10 cellular contexts compared by ENCODE assay signal in genomic region chr4:56183344-56183959, GRCh38.
DNase-seq lines count a peak whose midpoint lies in the region; ATAC-seq and TF ChIP-seq lines count a peak whose summit lies in the region.
"Had no signal": no experiment of that assay in that cellular context is flagged by ENCODE, and none has a peak within 500 bp of the region (broad histone marks: within the 10 kb centered on the region; RNA-seq: fewer than 3 reads in every experiment).

No MANE protein-coding gene starts in this region.

- no peak overlapping the region for H3K4me3 Mint-ChIP-seq in endodermal cell
- H3K4me3 Mint-ChIP-seq: CD8-positive, alpha-beta memory T cell had no signal

- peaks cover 35% of the 10 kb centered on the region for H3K36me3 Mint-ChIP-seq in endodermal cell (ENCODE audit: low read depth)
- H3K36me3 Mint-ChIP-seq: CD8-positive, alpha-beta memory T cell had no signal

- H3K4me1 ChIP-seq in endodermal cell (ENCODE audit: control insufficient read depth, insufficient read depth, low read length) = peaks cover 4% of the 10 kb centered on the region
- H3K4me1 ChIP-seq: adrenal gland had no signal

- ATAC-seq in GM21367 (IDR thresholded peaks at IDR 0.05; ENCODE audit: unreplicated experiment) (peak; percentile 88), HG03342 (IDR thresholded peaks at IDR 0.05; ENCODE audit: unreplicated experiment) (peak; percentile 81), HG03097 (IDR thresholded peaks at IDR 0.05; ENCODE audit: low FRiP score, unreplicated experiment) (no peak)

- no peak overlapping the region for H3K9ac ChIP-seq in endodermal cell (ENCODE audit: extremely low read depth, low read length, poor library complexity, severe bottlenecking)

- H3K27ac Mint-ChIP-seq in endodermal cell = no peak overlapping the region
- H3K27ac Mint-ChIP-seq: CD8-positive, alpha-beta memory T cell had no signal

- DNase-seq in GM10248 (ENCODE audit: extremely low spot score) = peak; percentile 13
- DNase-seq in endodermal cell = peak; percentile 49
- no peak for DNase-seq in activated CD4-positive, alpha-beta T cell treated with anti-CD3 and anti-CD28 coated beads for 4 hours
- no peak for DNase-seq in HUDEP-2 (lab: John Stamatoyannopoulos, UW; ENCODE audit: unreplicated experiment in 76 of 76)
- DNase-seq in GM13977 (ENCODE audit: low spot score) = no peak
- DNase-seq: adrenal gland; CD8-positive, alpha-beta memory T cell had no signal

- CTCF ChIA-PET in GM10248 (lab: Yijun Ruan, JAX) = no interaction called here

- H3K4me3 ChIP-seq in endodermal cell (ENCODE audit: low read length) = no peak overlapping the region
- H3K4me3 ChIP-seq: adrenal gland had no signal

- POLR2A ChIA-PET in GM10248 (lab: Yijun Ruan, JAX) = no interaction called here

- H3K36me3 ChIP-seq in endodermal cell (ENCODE audit: control insufficient read depth, insufficient read depth, low read length) = peaks cover 10% of the 10 kb centered on the region
- H3K36me3 ChIP-seq: adrenal gland had no signal

- peaks cover 47% of the 10 kb centered on the region for H3K4me1 Mint-ChIP-seq in endodermal cell

- TF ChIP-seq CTCF in GM10248 (IDR thresholded peaks at IDR 0.05; ENCODE audit: control extremely low read depth, extremely low read depth, low read depth, missing control alignments) (no peak), endodermal cell (conservative IDR thresholded peaks at IDR 0.05) (peak; percentile 34), GM13977 (IDR thresholded peaks at IDR 0.05; ENCODE audit: extremely low read depth, insufficient read depth, missing control alignments) (no peak)

- 94 to 95% methylated on average over 10 to 11 of the region's 11 CpGs for WGBS in endodermal cell (ENCODE audit: insufficient coverage in 1 of 2, insufficient read length in 1 of 2), 2 experiments

- no peaks in the 10 kb centered on the region for H3K9me3 ChIP-seq in endodermal cell (ENCODE audit: control insufficient read depth, low read length)
- H3K9me3 ChIP-seq: adrenal gland had no signal

- no peaks in the 10 kb centered on the region for H3K27me3 Mint-ChIP-seq in endodermal cell (ENCODE audit: insufficient read depth)

- no peak overlapping the region for H3K27ac ChIP-seq in endodermal cell (ENCODE audit: low read depth, low read length)
- H3K27ac ChIP-seq: adrenal gland had no signal

- in situ Hi-C loops in GM13977 (cut with MboI; ENCODE audit: low pct_unique_long_range_greater_than_20kb, low sequenced_read_pairs, unreplicated experiment) = no loop called here

- H3K27me3 ChIP-seq in endodermal cell (ENCODE audit: control insufficient read depth, insufficient read depth, low read length, poor library complexity, severe bottlenecking) = no peaks in the 10 kb centered on the region
- H3K27me3 ChIP-seq: adrenal gland had no signal

- no peaks in the 10 kb centered on the region for H3K9me3 Mint-ChIP-seq in endodermal cell

Comparison
In these comparisons a context has a peak if more than half of its experiments do, and no peak if none do; other contexts are left out.
1. DNase-seq: peak in GM10248 (single experiment) and endodermal cell (single experiment); none in activated CD4-positive, alpha-beta T cell treated with anti-CD3 and anti-CD28 coated beads for 4 hours (0 of 2), HUDEP-2 (0 of 76) and GM13977 (single experiment).